Comparison of ENCODE assay signal across 1 cellular context in genomic region chr22:35119494-35119893, GRCh38.
TF ChIP-seq lines count a peak whose summit lies in the region.

No MANE protein-coding gene starts in this region.

TF ChIP-seq in HepG2, 621 proteins besides CTCF, POLR2A, EP300 and RAD21 (continued from another document):
- no peak for TF ChIP-seq ZNF142 (CRISPR knock-in tag; IDR thresholded peaks at IDR 0.05)
- TF ChIP-seq JDP2 (CRISPR knock-in tag; IDR thresholded peaks at IDR 0.05; ENCODE audit: borderline replicate concordance), result no peak
- no peak for TF ChIP-seq ZNF83 (CRISPR knock-in tag; IDR thresholded peaks at IDR 0.05; ENCODE audit: borderline replicate concordance)
TF ChIP-seq in HepG2: peak in this region for 0.
